Comparison of ENCODE assay signal across 24 cellular contexts in genomic region chr2:124050833-124051497, GRCh38. TPM values are rescaled to one million over a fixed set of nuclear protein-coding genes. Genes with fewer than 3 reads are reported as not detected.
"Had no signal": no experiment of that assay in that cellular context is flagged by ENCODE, and none has a peak within 500 bp of the region (broad histone marks: within the 10 kb centered on the region; RNA-seq: fewer than 3 reads in every experiment).

No MANE protein-coding gene starts in this region.

- ATAC-seq: HepG2, Panc1, PC-3, T-cell had no signal

- H3K27ac ChIP-seq: RWPE1 had no signal

- DNase-seq: IMR-90; Kasumi-1; KG1; MM.1S; NCI-H1092 treated with DMSO at 0.1 percent for 48 hours; NCI-H1436; NCI-H187; NCI-H2029; NCI-H2081 treated with DMSO at 0.1 percent for 48 hours; NCI-H2227 treated with DMSO at 0.1 percent for 48 hours; NCI-H524; NCI-H526 treated with DMSO at 0.1 percent for 48 hours; NCI-H774; NK-92 treated with Interleukin-12 subunit alpha and Interleukin-12 subunit beta, amount 100 ng/mL, for 24 hours; PC-3; SHP77; SW 1271; T-cell had no signal

- FAIRE-seq: HepG2 had no signal

RNA-seq across cellular contexts. Expression of gene CNTNAP5, which starts 25.9 kb away (rescaled TPM):
- total RNA-seq: HepG2, IMR-90, NCI-H460, OCI-LY7, PC-3, SK-MEL-5, T-cell had no signal
- polyA plus RNA-seq: HepG2, IMR-90 had no signal
